Comparison of ENCODE assay signal across 1 cellular context in genomic region chr12:3840833-3841232, GRCh38. TPM values are rescaled to one million over a fixed set of nuclear protein-coding genes. Genes with fewer than 3 reads are reported as not detected.
"Had no signal": no experiment of that assay in that cellular context is flagged by ENCODE, and none has a peak within 500 bp of the region (broad histone marks: within the 10 kb centered on the region; RNA-seq: fewer than 3 reads in every experiment).

No MANE protein-coding gene starts in this region.

RNA-seq across cellular contexts. Expression of gene PARP11, which starts 32.4 kb away (rescaled TPM):
- total RNA-seq: PC-9 had no signal
